In the genomic region with DNA sequence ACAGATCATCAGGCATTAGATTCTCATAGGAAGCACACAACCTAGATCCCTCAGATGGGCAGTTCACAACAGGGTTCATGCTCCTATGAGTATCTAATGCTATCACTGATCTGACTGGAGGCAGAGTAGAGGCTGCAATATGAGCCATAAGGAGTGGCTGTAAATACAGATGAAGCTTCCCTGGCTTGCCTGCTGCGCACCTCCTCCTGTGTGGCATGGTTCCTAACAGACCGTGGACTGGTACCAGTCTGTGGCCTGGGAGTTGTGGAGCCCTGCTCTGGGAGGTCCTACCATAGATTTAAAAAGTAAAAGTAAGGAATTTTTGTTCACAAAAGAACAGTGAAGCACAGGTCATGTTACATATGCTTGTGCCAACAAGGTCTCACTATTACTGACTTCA, we compare ENCODE assay signal across 11 cellular contexts. TPM values are rescaled to one million over a fixed set of nuclear protein-coding genes. Genes with fewer than 3 reads are reported as not detected.
"Had no signal": no experiment of that assay in that cellular context is flagged by ENCODE, and none has a peak within 500 bp of the region (broad histone marks: within the 10 kb centered on the region; RNA-seq: fewer than 3 reads in every experiment).

No MANE protein-coding gene starts in this region.

RNA-seq across cellular contexts. Expression of gene POTEJ, which starts 27.7 kb away (rescaled TPM):
- total RNA-seq: PC-3, PC-9, Right ventricle myocardium inferior, Right ventricle myocardium superior, RPMI7951, SJSA1, SK-MEL-5 had no signal
- polyA plus RNA-seq: SK-N-SH had no signal

RNA-seq across cellular contexts. Expression of gene CFC1, which starts 39.6 kb away (rescaled TPM):
- total RNA-seq: OCI-LY7, PC-3, PC-9, Peyer's patch, Right ventricle myocardium inferior, Right ventricle myocardium superior, RPMI7951, SJCRH30, SJSA1, SK-MEL-5 had no signal
- polyA plus RNA-seq: SK-N-SH had no signal
